12 cellular contexts compared by ENCODE assay signal in genomic region chr11:66315498-66315885, GRCh38. TPM values are rescaled to one million over a fixed set of nuclear protein-coding genes. Genes with fewer than 3 reads are reported as not detected.
DNase-seq lines count a peak whose midpoint lies in the region; ATAC-seq, FAIRE-seq and TF ChIP-seq lines count a peak whose summit lies in the region.
"Had no signal": no experiment of that assay in that cellular context is flagged by ENCODE, and none has a peak within 500 bp of the region (broad histone marks: within the 10 kb centered on the region; RNA-seq: fewer than 3 reads in every experiment).

No MANE protein-coding gene starts in this region.

- no peak for FAIRE-seq in kidney (lab: Jason Lieb, UNC)
- FAIRE-seq: G401.6 had no signal

- no peaks in the 10 kb centered on the region for H3K9me3 ChIP-seq in kidney (ENCODE audit: control insufficient read depth in 1 of 2, low read length in 2 of 2)
- H3K9me3 ChIP-seq: mucosa of descending colon had no signal

- peaks cover 58% of the 10 kb centered on the region for H3K4me1 Mint-ChIP-seq in activated naive CD8-positive, alpha-beta T cell treated with anti-CD3 and anti-CD28 coated beads for 36 hours
- peaks cover 61% of the 10 kb centered on the region for H3K4me1 Mint-ChIP-seq in stimulated activated effector memory CD8-positive, alpha-beta T cell treated with anti-CD3 and anti-CD28 coated beads, Interleukin-12 subunit alpha, Interleukin-12 subunit beta, amount 100 ng/mL, for 72 hours

- H3K36me3 ChIP-seq in kidney (ENCODE audit: control insufficient read depth in 1 of 2, insufficient read depth in 2 of 2, low read length in 2 of 2), result no peaks in the 10 kb centered on the region

- peak overlapping the region in 1 of 2 donors; percentile 34 for H3K9ac ChIP-seq in kidney (ENCODE audit: low read length in 2 of 2)

- H3K4me3 ChIP-seq in HFF-Myc (replicated peaks; ENCODE audit: low read depth, low read length) (peak overlapping the region; percentile 58), kidney (ENCODE audit: low read length in 2 of 2) (peak overlapping the region; percentile 41 to 53)
- H3K4me3 ChIP-seq: mucosa of descending colon had no signal

- peak overlapping the region; percentile 72 for H3K27ac Mint-ChIP-seq in activated naive CD8-positive, alpha-beta T cell treated with anti-CD3 and anti-CD28 coated beads for 36 hours
- H3K27ac Mint-ChIP-seq in stimulated activated effector memory CD8-positive, alpha-beta T cell treated with anti-CD3 and anti-CD28 coated beads, Interleukin-12 subunit alpha, Interleukin-12 subunit beta, amount 100 ng/mL, for 72 hours, result peak overlapping the region; percentile 81

- no peak for TF ChIP-seq CTCF in HFF-Myc (IDR thresholded peaks at IDR 0.05; ENCODE audit: low read depth, low read length, missing control alignments)
- no peak for TF ChIP-seq CTCF in kidney (IDR thresholded peaks at IDR 0.05; ENCODE audit: borderline replicate concordance, extremely low read depth, insufficient read depth)

- no peaks in the 10 kb centered on the region for H3K27me3 Mint-ChIP-seq in activated naive CD8-positive, alpha-beta T cell treated with anti-CD3 and anti-CD28 coated beads for 36 hours

- H3K36me3 Mint-ChIP-seq in activated naive CD8-positive, alpha-beta T cell treated with anti-CD3 and anti-CD28 coated beads for 36 hours, result peaks cover 4% of the 10 kb centered on the region
- no peaks in the 10 kb centered on the region for H3K36me3 Mint-ChIP-seq in stimulated activated effector memory CD8-positive, alpha-beta T cell treated with anti-CD3 and anti-CD28 coated beads, Interleukin-12 subunit alpha, Interleukin-12 subunit beta, amount 100 ng/mL, for 72 hours

- peak overlapping the region; percentile 88 for H3K4me3 Mint-ChIP-seq in activated naive CD8-positive, alpha-beta T cell treated with anti-CD3 and anti-CD28 coated beads for 36 hours
- peak overlapping the region; percentile 88 for H3K4me3 Mint-ChIP-seq in stimulated activated effector memory CD8-positive, alpha-beta T cell treated with anti-CD3 and anti-CD28 coated beads, Interleukin-12 subunit alpha, Interleukin-12 subunit beta, amount 100 ng/mL, for 72 hours

- no peak for ATAC-seq in stimulated activated effector memory CD8-positive, alpha-beta T cell treated with anti-CD3 and anti-CD28 coated beads, Interleukin-12 subunit alpha, Interleukin-12 subunit beta, amount 100 ng/mL, for 72 hours
- ATAC-seq in GM18870 (IDR thresholded peaks at IDR 0.05; ENCODE audit: unreplicated experiment) (no peak), HG03139 (IDR thresholded peaks at IDR 0.05; ENCODE audit: unreplicated experiment) (no peak), HG02571 (IDR thresholded peaks at IDR 0.05; ENCODE audit: unreplicated experiment) (no peak)
- ATAC-seq: mucosa of descending colon had no signal

- intact Hi-C loops in kidney (cut with DNase I), result no loop called here

- DNase-seq in HFF-Myc (ENCODE audit: extremely low read depth, low read depth), result no peak
- no peak for DNase-seq in activated naive CD8-positive, alpha-beta T cell treated with anti-CD3 and anti-CD28 coated beads for 36 hours
- peak; percentile 71 for DNase-seq in kidney
- DNase-seq in stimulated activated effector memory CD8-positive, alpha-beta T cell treated with anti-CD3 and anti-CD28 coated beads, Interleukin-12 subunit alpha, Interleukin-12 subunit beta, amount 100 ng/mL, for 72 hours (ENCODE audit: low spot score in 2 of 2), result no peak
- DNase-seq in caudate nucleus (lab: John Stamatoyannopoulos, UW), result no peak
- DNase-seq: foreskin melanocyte, mucosa of descending colon, NCI-H1048 had no signal

- peaks cover 0 to 16% of the 10 kb centered on the region in 2 donors for H3K4me1 ChIP-seq in kidney (ENCODE audit: control insufficient read depth in 1 of 2, insufficient read depth in 1 of 2, low read depth in 1 of 2, low read length in 2 of 2)

- peaks cover 16% of the 10 kb centered on the region for H3K9me3 Mint-ChIP-seq in activated naive CD8-positive, alpha-beta T cell treated with anti-CD3 and anti-CD28 coated beads for 36 hours
- H3K9me3 Mint-ChIP-seq in stimulated activated effector memory CD8-positive, alpha-beta T cell treated with anti-CD3 and anti-CD28 coated beads, Interleukin-12 subunit alpha, Interleukin-12 subunit beta, amount 100 ng/mL, for 72 hours, result no peaks in the 10 kb centered on the region

- H3K27ac ChIP-seq in kidney (ENCODE audit: low read depth in 2 of 2, low read length in 2 of 2) (peak overlapping the region; percentile 20 to 57), caudate nucleus (ENCODE audit: low read depth, low read length) (no peak overlapping the region)

RNA-seq across cellular contexts. Expression of gene CD248, which starts 1.4 kb away (rescaled TPM):
- 10 to 100 TPM; 11.0 to 11.9 TPM for total RNA-seq in activated naive CD8-positive, alpha-beta T cell treated with anti-CD3 and anti-CD28 coated beads for 36 hours
- 22.9 TPM for total RNA-seq in kidney
- polyA plus RNA-seq in kidney (ENCODE audit: insufficient read depth, low read depth, low replicate concordance), result 14.8 TPM

RNA-seq across cellular contexts. Expression of gene RIN1, which starts 20.7 kb away (rescaled TPM):
- 1 to 10 TPM; 1.5 to 1.6 TPM for total RNA-seq in activated naive CD8-positive, alpha-beta T cell treated with anti-CD3 and anti-CD28 coated beads for 36 hours
- 9.2 TPM for total RNA-seq in kidney
- polyA plus RNA-seq in kidney (ENCODE audit: insufficient read depth, low read depth, low replicate concordance), result 2.3 TPM

RNA-seq across cellular contexts. Expression of gene TMEM151A, which starts 23.8 kb away (rescaled TPM):
- not detected for total RNA-seq in activated naive CD8-positive, alpha-beta T cell treated with anti-CD3 and anti-CD28 coated beads for 36 hours
- 0.19 TPM for total RNA-seq in kidney
- not detected for polyA plus RNA-seq in kidney (ENCODE audit: insufficient read depth, low read depth, low replicate concordance)

RNA-seq across cellular contexts. Expression of gene YIF1A, which starts 26.5 kb away (rescaled TPM):
- total RNA-seq in activated naive CD8-positive, alpha-beta T cell treated with anti-CD3 and anti-CD28 coated beads for 36 hours, result 10 to 100 TPM; 64.1 to 72.4 TPM
- total RNA-seq in kidney, result 92.1 TPM
- polyA plus RNA-seq in kidney (ENCODE audit: insufficient read depth, low read depth, low replicate concordance), result 115 TPM

RNA-seq across cellular contexts. Expression of gene BRMS1, which starts 29.4 kb away (rescaled TPM):
- 10 to 100 TPM; 47.5 to 48.8 TPM for total RNA-seq in activated naive CD8-positive, alpha-beta T cell treated with anti-CD3 and anti-CD28 coated beads for 36 hours
- 32.8 TPM for total RNA-seq in kidney
- 69.7 TPM for polyA plus RNA-seq in kidney (ENCODE audit: insufficient read depth, low read depth, low replicate concordance)
